Comparison of ENCODE assay signal across 36 cellular contexts in genomic region chr2:19476347-19476746, GRCh38.
"Had no signal": no experiment of that assay in that cellular context is flagged by ENCODE, and none has a peak within 500 bp of the region (broad histone marks: within the 10 kb centered on the region; RNA-seq: fewer than 3 reads in every experiment).

No MANE protein-coding gene starts in this region.

- H3K4me3 ChIP-seq: adrenal gland, body of pancreas, breast epithelium, MG63, SJCRH30, SK-N-MC had no signal

- H3K9me3 Mint-ChIP-seq: activated naive CD4-positive, alpha-beta T cell treated with anti-CD3 and anti-CD28 coated beads for 36 hours; activated T-cell treated with anti-CD3 and anti-CD28 coated beads, Interleukin-2, amount 50 U/mL, for 4 hours; activated T-helper 1 cell treated with anti-CD3 and anti-CD28 coated beads, Interleukin-12 subunit alpha, Interleukin-12 subunit beta, Interleukin-2, Interleukin-4 antibody, amounts not matched to agents 30 ng/mL and 10 ng/mL and 1 ng/mL, durations not matched to agents 14 hours and 24 hours and 36 hours; T-helper 1 cell treated with Interleukin-12 subunit alpha and Interleukin-12 subunit beta and Interleukin-4 antibody, amounts not matched to agents 30 μg/mL and 1 μg/mL, for 36 hours; T-helper 2 cell treated with Interferon-gamma antibody and Interleukin-4, amounts not matched to agents 5 μg/mL and 100 μg/mL, for 36 hours; WTC11 had no signal

- H3K9me3 ChIP-seq: adrenal gland, body of pancreas, breast epithelium, MG63, SJCRH30 had no signal

- H3K27ac Mint-ChIP-seq: activated CD8-positive, alpha-beta T cell treated with anti-CD3 and anti-CD28 coated beads, Interleukin-2, amount 10 ng/mL, durations not matched to agents 7 days and 5 days; activated naive CD4-positive, alpha-beta T cell treated with anti-CD3 and anti-CD28 coated beads for 36 hours; activated naive CD4-positive, alpha-beta T cell treated with anti-CD3 and anti-CD28 coated beads, Interleukin-2, amount 50 U/mL, for 72 hours; activated T-helper 1 cell treated with anti-CD3 and anti-CD28 coated beads, Interleukin-12 subunit alpha, Interleukin-12 subunit beta, Interleukin-2, Interleukin-4 antibody, amounts not matched to agents 30 ng/mL and 10 ng/mL and 1 ng/mL, durations not matched to agents 14 hours and 24 hours and 36 hours; T-helper 1 cell treated with Interleukin-12 subunit alpha and Interleukin-12 subunit beta and Interleukin-4 antibody, amounts not matched to agents 30 μg/mL and 1 μg/mL, for 36 hours; T-helper 2 cell treated with Interferon-gamma antibody and Interleukin-4, amounts not matched to agents 5 μg/mL and 100 μg/mL, for 36 hours; WTC11 had no signal

- DNase-seq: activated CD4-positive, alpha-beta T cell treated with anti-CD3 and anti-CD28 coated beads for 48 hours; activated CD4-positive, alpha-beta T cell treated with anti-CD3 and anti-CD28 coated beads, Interleukin-2, amount 50 U/mL, for 4 hours; activated CD8-positive, alpha-beta memory T cell treated with anti-CD3 and anti-CD28 coated beads, Interleukin-2, amount 50 U/mL, for 4 hours; activated CD8-positive, alpha-beta T cell treated with anti-CD3 and anti-CD28 coated beads, Interleukin-2, amount 10 ng/mL, durations not matched to agents 7 days and 5 days; activated gamma-delta T cell treated with Interleukin-2 at 50 U/mL for 16 hours; activated naive CD4-positive, alpha-beta T cell treated with anti-CD3 and anti-CD28 coated beads for 36 hours; activated T-cell treated with anti-CD3 and anti-CD28 coated beads for 4 hours; activated T-cell treated with anti-CD3 and anti-CD28 coated beads, Interleukin-2, amount 50 U/mL, for 4 hours; adrenal gland; body of pancreas; caudate nucleus; cerebellar nuclear complex; Karpas-422; KBM-7; MG63; NCI-H1048; NCI-H1417; NCI-H146; NCI-H187; NCI-H2029 treated with DMSO at 0.1 percent for 48 hours; NCI-H2107; NCI-H2171; NCI-H446 treated with DMSO at 0.1 percent for 48 hours; NCI-H524; NCI-H69; SHP77; SJCRH30 had no signal

- H3K4me1 ChIP-seq: adrenal gland, body of pancreas, breast epithelium, SJCRH30 had no signal

- H3K36me3 Mint-ChIP-seq: WTC11 had no signal

- H3K4me3 Mint-ChIP-seq: activated CD8-positive, alpha-beta T cell treated with anti-CD3 and anti-CD28 coated beads, Interleukin-2, amount 10 ng/mL, durations not matched to agents 7 days and 5 days; activated naive CD4-positive, alpha-beta T cell treated with anti-CD3 and anti-CD28 coated beads for 36 hours; activated T-cell treated with anti-CD3 and anti-CD28 coated beads, Interleukin-2, amount 50 U/mL, for 4 hours; activated T-helper 1 cell treated with anti-CD3 and anti-CD28 coated beads, Interleukin-12 subunit alpha, Interleukin-12 subunit beta, Interleukin-2, Interleukin-4 antibody, amounts not matched to agents 30 ng/mL and 10 ng/mL and 1 ng/mL, durations not matched to agents 14 hours and 24 hours and 36 hours; T-helper 1 cell treated with Interleukin-12 subunit alpha and Interleukin-12 subunit beta and Interleukin-4 antibody, amounts not matched to agents 30 μg/mL and 1 μg/mL, for 36 hours; T-helper 2 cell treated with Interferon-gamma antibody and Interleukin-4, amounts not matched to agents 5 μg/mL and 100 μg/mL, for 36 hours; WTC11 had no signal

- H3K36me3 ChIP-seq: adrenal gland, breast epithelium, MG63, SJCRH30 had no signal

- H3K27me3 ChIP-seq: adrenal gland, body of pancreas, breast epithelium, MG63 had no signal

- H3K27ac ChIP-seq: adrenal gland, body of pancreas, breast epithelium, SJCRH30, SK-N-MC had no signal

- ATAC-seq: activated CD4-positive, CD25-positive, alpha-beta regulatory T cell treated with anti-CD3 and anti-CD28 coated beads, Interleukin-2, amount 50 U/mL, for 24 hours; activated CD8-positive, alpha-beta T cell treated with anti-CD3 and anti-CD28 coated beads, Interleukin-2, amount 10 ng/mL, durations not matched to agents 7 days and 5 days; activated naive CD4-positive, alpha-beta T cell treated with anti-CD3 and anti-CD28 coated beads, Interleukin-2, amount 50 U/mL, for 72 hours; activated T-cell treated with anti-CD3 and anti-CD28 coated beads, Interleukin-2, amount 50 U/mL, for 4 hours; body of pancreas; Panc1; WTC11 had no signal
